Comparison of ENCODE assay signal across 18 cellular contexts in genomic region chr11:120183701-120184141, GRCh38. TPM values are rescaled to one million over a fixed set of nuclear protein-coding genes. Genes with fewer than 3 reads are reported as not detected.
DNase-seq lines count a peak whose midpoint lies in the region; TF ChIP-seq lines count a peak whose summit lies in the region.
"Had no signal": no experiment of that assay in that cellular context is flagged by ENCODE, and none has a peak within 500 bp of the region (broad histone marks: within the 10 kb centered on the region; RNA-seq: fewer than 3 reads in every experiment).

No MANE protein-coding gene starts in this region.

- WGBS in esophagus squamous epithelium, 2 donors = 85% methylated on average over 4 of the region's 7 CpGs; no CpG with 5 or more reads in 1 of the 2 donors
- no CpG with 5 or more reads among the region's 7 CpGs for WGBS in neuronal stem cell (ENCODE audit: extremely low coverage in 2 of 2, insufficient read length in 2 of 2, insufficient replicate concordance in 1 of 2), 2 donors

- H3K36me3 ChIP-seq in esophagus squamous epithelium (no peaks in the 10 kb centered on the region), neuronal stem cell (replicated peaks in 1 of 2; ENCODE audit: control insufficient read depth in 2 of 2, insufficient read depth in 2 of 2, low read length in 2 of 2) (no peaks in the 10 kb centered on the region)

- H4K8ac ChIP-seq in neuronal stem cell (ENCODE audit: low read depth, low read length) = no peak overlapping the region

- no peak overlapping the region for H3K4ac ChIP-seq in neuronal stem cell (ENCODE audit: low read length)

- DNase-seq in activated CD8-positive, alpha-beta memory T cell treated with anti-CD3 and anti-CD28 coated beads for 24 hours = peak; percentile 41
- no peak for DNase-seq in activated CD8-positive, alpha-beta memory T cell treated with anti-CD3 and anti-CD28 coated beads, Interleukin-2, amount 50 U/mL, for 4 hours
- DNase-seq in esophagus squamous epithelium (lab: John Stamatoyannopoulos, UW) (no peak), neuronal stem cell (ENCODE audit: low spot score) (no peak), SW480 (ENCODE audit: low spot score) (no peak), NCI-H2227 (lab: John Stamatoyannopoulos, UW; ENCODE audit: unreplicated experiment) (no peak), SKM-1 treated with dmso at 0.1 percent for 144 hours (lab: John Stamatoyannopoulos, UW; ENCODE audit: unreplicated experiment) (no peak)
- DNase-seq: activated naive CD8-positive, alpha-beta T cell treated with anti-CD3 and anti-CD28 coated beads, Interleukin-2, amount 50 U/mL, for 24 hours; NCI-H1436 treated with DMSO at 0.1 percent for 48 hours; NCI-H226; NK-92 treated with Interleukin-12 subunit alpha and Interleukin-12 subunit beta, amount 100 ng/mL, for 24 hours; SHP77; trophoblast cell had no signal

- intact Hi-C loops in esophagus squamous epithelium (cut with DNase I) = no loop called here

- H3K4me2 ChIP-seq in neuronal stem cell (ENCODE audit: insufficient read depth, low read length, poor library complexity, severe bottlenecking) = no peak overlapping the region
- H3K4me2 ChIP-seq: A549 had no signal

- no peak overlapping the region for H2BK12ac ChIP-seq in neuronal stem cell (ENCODE audit: low read length)

- no peak for TF ChIP-seq POLR2A in esophagus squamous epithelium (IDR thresholded peaks at IDR 0.05)

- H3K27ac ChIP-seq in esophagus squamous epithelium = peak overlapping the region in 3 of 4 donors; percentile 71 to 87 (median 85)
- no peak overlapping the region for H3K27ac ChIP-seq in neuronal stem cell (replicated peaks; ENCODE audit: low read length)
- peak overlapping the region; percentile 14 for H3K27ac ChIP-seq in temporal lobe (ENCODE audit: low read depth, low read length)
- H3K27ac ChIP-seq: A549 had no signal

- H3K9me3 ChIP-seq in esophagus squamous epithelium = no peaks in the 10 kb centered on the region
- no peaks in the 10 kb centered on the region for H3K9me3 ChIP-seq in neuronal stem cell (replicated peaks in 1 of 2; ENCODE audit: control insufficient read depth in 2 of 2, insufficient read depth in 1 of 2, low read depth in 1 of 2, low read length in 2 of 2)
- H3K9me3 ChIP-seq: A549 had no signal

- peak overlapping the region; percentile 81 for H2AK5ac ChIP-seq in neuronal stem cell (ENCODE audit: low read depth, low read length)

- no peaks in the 10 kb centered on the region for H3K79me1 ChIP-seq in neuronal stem cell (ENCODE audit: low read depth, low read length)

- no peak overlapping the region for H3K9ac ChIP-seq in neuronal stem cell (ENCODE audit: low read depth, low read length, poor library complexity)

- H2BK120ac ChIP-seq in neuronal stem cell (ENCODE audit: low read depth, low read length) = no peak overlapping the region

- H3K23ac ChIP-seq in neuronal stem cell (ENCODE audit: low read depth, low read length, poor library complexity) = no peak overlapping the region

- H3K14ac ChIP-seq in neuronal stem cell (ENCODE audit: low read length) = no peak overlapping the region

- no peak overlapping the region for H2AFZ ChIP-seq in neuronal stem cell (ENCODE audit: low read length)

- peaks cover 5 to 89% (median 47%) of the 10 kb centered on the region in 3 donors for H3K4me1 ChIP-seq in esophagus squamous epithelium
- peaks cover 60 to 64% of the 10 kb centered on the region in 2 donors for H3K4me1 ChIP-seq in neuronal stem cell (ENCODE audit: control insufficient read depth in 2 of 2, insufficient read depth in 1 of 2, low read depth in 1 of 2, low read length in 2 of 2)
- H3K4me1 ChIP-seq: A549 had no signal

- H3K4me3 ChIP-seq in esophagus squamous epithelium = no peak overlapping the region
- no peak overlapping the region for H3K4me3 ChIP-seq in neuronal stem cell (ENCODE audit: low read length in 2 of 2)
- H3K4me3 ChIP-seq: A549 had no signal

- H2BK15ac ChIP-seq in neuronal stem cell (ENCODE audit: low read length) = no peak overlapping the region

- H2BK5ac ChIP-seq in neuronal stem cell (ENCODE audit: low read length) = no peak overlapping the region

- H3K18ac ChIP-seq in neuronal stem cell (ENCODE audit: low read length) = no peak overlapping the region

- H3K27me3 ChIP-seq in esophagus squamous epithelium (peaks cover 0 to 3% (median 0%) of the 10 kb centered on the region in 4 donors), neuronal stem cell (ENCODE audit: control insufficient read depth in 3 of 3, insufficient read depth in 3 of 3, low read depth in 1 of 3, low read length in 3 of 3) (no peaks in the 10 kb centered on the region)

- H4K91ac ChIP-seq in neuronal stem cell (ENCODE audit: low read depth, low read length, poor library complexity) = no peak overlapping the region

- TF ChIP-seq CTCF in esophagus squamous epithelium (IDR thresholded peaks at IDR 0.05) = no peak

RNA-seq across cellular contexts. Expression of gene OAF, which starts 27.1 kb away (rescaled TPM):
- 10 to 100 TPM in 3 of 4 donors, 1 to 10 TPM in 1; 7.4 to 49.0 (median 14.3) TPM for total RNA-seq in esophagus squamous epithelium
- polyA plus RNA-seq in neuronal stem cell (2013, experiment 1 of 2) = 2.1 TPM
- 2.0 TPM for polyA plus RNA-seq in neuronal stem cell (2013, experiment 2 of 2)
- total RNA-seq in temporal lobe = 1.2 TPM

RNA-seq across cellular contexts. Expression of gene TRIM29, which starts 45.8 kb away (rescaled TPM):
- 1,000 to 10,000 TPM in 1 of 4 donors, 100 to 1,000 TPM in 3; 691 to 1,472 (median 816) TPM for total RNA-seq in esophagus squamous epithelium
- 0.03 TPM for polyA plus RNA-seq in neuronal stem cell (2013, experiment 1 of 2)
- polyA plus RNA-seq in neuronal stem cell (2013, experiment 2 of 2) = not detected
- total RNA-seq in temporal lobe = 0.25 TPM
- total RNA-seq: glomerular endothelial cell, LHCN-M2, pulmonary artery endothelial cell had no signal

RNA-seq across cellular contexts. Expression of gene POU2F3, which starts 56.2 kb away (rescaled TPM):
- total RNA-seq in esophagus squamous epithelium (1 to 10 TPM in 3 of 4 donors, not detected in 1; 1.1 to 2.9 (median 1.5) TPM), temporal lobe (not detected)
- 0.03 TPM for polyA plus RNA-seq in neuronal stem cell (2013, experiment 1 of 2)
- polyA plus RNA-seq in neuronal stem cell (2013, experiment 2 of 2) = 0.03 TPM
- total RNA-seq: glomerular endothelial cell, LHCN-M2, pulmonary artery endothelial cell had no signal
- polyA plus RNA-seq: A549 had no signal

Comparison
In these comparisons a context has a peak if more than half of its experiments do, and no peak if none do; other contexts are left out.
1. RNA of gene TRIM29, which starts 45.8 kb away (total RNA-seq): 691 to 1,472 TPM in esophagus squamous epithelium; 0.25 TPM in temporal lobe (single experiment); every median in the first group is over 100 times any median in the second.